ENCODE assay signal across 8 cellular contexts in genomic region chr20:9969626-9970025, GRCh38.
"Had no signal": no experiment of that assay in that cellular context is flagged by ENCODE, and none has a peak within 500 bp of the region (broad histone marks: within the 10 kb centered on the region; RNA-seq: fewer than 3 reads in every experiment).

No MANE protein-coding gene starts in this region.

- ATAC-seq: HCT116 had no signal

- H3K4me1 ChIP-seq: HAP-1 had no signal

- H3K9me3 ChIP-seq: HAP-1 had no signal

- H3K36me3 ChIP-seq: HAP-1 had no signal

- H3K9ac ChIP-seq: GM23248 had no signal

- H2AFZ ChIP-seq: GM23248 had no signal

- DNase-seq: GM23248, GOT3, H7, HFFc6, KBM-7 had no signal

- H3K27ac ChIP-seq: GM23248, HL-60 had no signal

- H3K4me3 ChIP-seq: GM23248, HAP-1 had no signal
